8 cellular contexts compared by ENCODE assay signal in genomic region chr2:61538179-61538919, GRCh38. TPM values are rescaled to one million over a fixed set of nuclear protein-coding genes. Genes with fewer than 3 reads are reported as not detected.
DNase-seq lines count a peak whose midpoint lies in the region; ATAC-seq and TF ChIP-seq lines count a peak whose summit lies in the region.

XPO1 (minus strand) TSS chr2:61538356; CDS start chr2:61533897, 4,459 bp downstream.

- H3K27me3 Mint-ChIP-seq in activated B cell treated with CpG ODN at 0.5 μM for 24 hours (no peaks in the 10 kb centered on the region), immature natural killer cell (ENCODE audit: low read depth in 3 of 3) (peaks cover 12 to 16% (median 16%) of the 10 kb centered on the region in 3 donors)

- peak within 1 kb of the TSS; percentile 73 to 94 (median 82) for H3K4me3 ChIP-seq in spleen

- CTCF ChIA-PET in activated B cell treated with CpG ODN at 0.5 μM for 24 hours (lab: Charles Lee): interaction anchor here (1.5 kb wide), 1 partner anchor 112 kb away, joined by 5 read pairs; no protein-coding TSS in a partner anchor

- TF ChIP-seq CTCF in activated B cell treated with CpG ODN at 0.5 μM for 24 hours (IDR thresholded peaks at IDR 0.05): no peak
- peak in 3 of 11 experiments; percentile 6 to 30 (median 18) for TF ChIP-seq CTCF in spleen (IDR thresholded peaks at IDR 0.05 in 8 of 11, conservative IDR thresholded peaks at IDR 0.05 in 3 of 11)

- peaks cover 15 to 45% (median 34%) of the 10 kb centered on the region in 6 donors for H3K4me1 ChIP-seq in spleen

- H3K36me3 Mint-ChIP-seq in activated B cell treated with CpG ODN at 0.5 μM for 24 hours (ENCODE audit: low read depth): peaks cover 24% of the 10 kb centered on the region
- H3K36me3 Mint-ChIP-seq in immature natural killer cell: no peaks in the 10 kb centered on the region

- peak; percentile 96 for TF ChIP-seq POLR2A in GM18951 (IDR thresholded peaks at IDR 0.05; ENCODE audit: extremely low read depth, insufficient read depth, insufficient read length)
- TF ChIP-seq POLR2A in spleen (IDR thresholded peaks at IDR 0.05): peak in 2 of 3 donors; percentile 8 to 65

- no peaks in the 10 kb centered on the region for H3K27me3 ChIP-seq in spleen (replicated peaks in 1 of 7)

- no peaks in the 10 kb centered on the region for H3K9me3 Mint-ChIP-seq in activated B cell treated with CpG ODN at 0.5 μM for 24 hours
- H3K9me3 Mint-ChIP-seq in immature natural killer cell: no peaks in the 10 kb centered on the region

- intact Hi-C loops in activated B cell treated with CpG ODN at 0.5 μM for 24 hours (cut with micrococcal nuclease) (loop anchor here (1.0 to 5.0 kb wide), 14 partner anchors 67 to 1167 kb away; partner anchors contain the start of genes B3GNT2, BCL11A, CCT4 and COMMD1), spleen (cut with DNase I; ENCODE audit: low total_unique reads) (no loop called here)

- ATAC-seq in HG03196 (IDR thresholded peaks at IDR 0.05; ENCODE audit: unreplicated experiment) (peak; percentile 82), activated B cell treated with CpG ODN at 0.5 μM for 24 hours (ENCODE audit: low read depth) (peak; percentile 77)

- 0 to 1% (median 0%) methylated on average over 46 to 65 of the region's 65 CpGs for WGBS in spleen, 5 donors

- POLR2A ChIA-PET in activated B cell treated with CpG ODN at 0.5 μM for 24 hours (lab: Charles Lee): interaction anchor here (0.5 to 3.3 kb wide), 45 partner anchors 9 to 1167 kb away, joined by 3 to 27 read pairs (median 5); partner anchors contain the start of genes BCL11A, COMMD1, EHBP1 and FAM161A

- no peaks in the 10 kb centered on the region for H3K9me3 ChIP-seq in spleen

- DNase-seq in AG08395 (ENCODE audit: low spot score) (peak; percentile 99), NCI-H345 (lab: John Stamatoyannopoulos, UW) (peak; percentile 100), activated B cell treated with CpG ODN at 0.5 μM for 24 hours (peak; percentile 96), caudate nucleus (lab: John Stamatoyannopoulos, UW) (peak; percentile 91 to 100 (median 100)), immature natural killer cell (peak; percentile 98 to 99 (median 99)), spleen (peak; percentile 100)

- H3K4me3 Mint-ChIP-seq in activated B cell treated with CpG ODN at 0.5 μM for 24 hours (peak within 1 kb of the TSS; percentile 90), immature natural killer cell (peak within 1 kb of the TSS; percentile 95 to 100 (median 99))

- in situ Hi-C loops in GM18951 (cut with MboI; ENCODE audit: low sequenced_read_pairs, unreplicated experiment): no loop called here

- H3K27ac Mint-ChIP-seq in activated B cell treated with CpG ODN at 0.5 μM for 24 hours (peak within 1 kb of the TSS; percentile 100), immature natural killer cell (peak within 1 kb of the TSS; percentile 95 to 100 (median 100))

- no peaks in the 10 kb centered on the region for H3K36me3 ChIP-seq in spleen

- H3K4me1 Mint-ChIP-seq in activated B cell treated with CpG ODN at 0.5 μM for 24 hours: peaks cover 39% of the 10 kb centered on the region
- peaks cover 36 to 43% of the 10 kb centered on the region in 2 donors for H3K4me1 Mint-ChIP-seq in immature natural killer cell

- H3K27ac ChIP-seq in caudate nucleus (ENCODE audit: low read depth, low read length) (peak within 1 kb of the TSS; percentile 100), spleen (peak within 1 kb of the TSS; percentile 89 to 97 (median 96))

RNA-seq across cellular contexts. Expression of gene XPO1, which starts in this region (rescaled TPM):
- total RNA-seq in activated B cell treated with CpG ODN at 0.5 μM for 24 hours (183 and 217 TPM in 2 replicates), spleen (100 to 1,000 TPM in 5 of 7 donors, 10 to 100 TPM in 2; 98.2 to 164 (median 121) TPM)
- polyA plus RNA-seq in immature natural killer cell (10 to 100 TPM; 19.7 to 44.4 (median 19.9) TPM), spleen (10 to 100 TPM; 56.8 to 82.3 (median 64.7) TPM)

Comparison
In these comparisons a context has a peak if more than half of its experiments do, and no peak if none do; other contexts are left out.
1. Peak in every context shown above with its lines: DNase-seq, ATAC-seq, H3K4me3 ChIP-seq and H3K27ac ChIP-seq.